Comparison of ENCODE assay signal across 15 cellular contexts in genomic region chr4:173039617-173040176, GRCh38.
DNase-seq lines count a peak whose midpoint lies in the region; ATAC-seq, FAIRE-seq and TF ChIP-seq lines count a peak whose summit lies in the region.
"Had no signal": no experiment of that assay in that cellular context is flagged by ENCODE, and none has a peak within 500 bp of the region (broad histone marks: within the 10 kb centered on the region; RNA-seq: fewer than 3 reads in every experiment).

No MANE protein-coding gene starts in this region.

- H2AFZ ChIP-seq in DND-41 (ENCODE audit: low read depth, low read length), result peak overlapping the region; percentile 38; the same call in 1 of the 2 replicates

- H3K27me3 Mint-ChIP-seq in activated T-cell treated with anti-CD3 and anti-CD28 coated beads, Interleukin-2, amount 50 U/mL, for 4 hours (ENCODE audit: low read depth), result peaks cover 14% of the 10 kb centered on the region

- no peaks in the 10 kb centered on the region for H3K9me3 Mint-ChIP-seq in activated T-cell treated with anti-CD3 and anti-CD28 coated beads, Interleukin-2, amount 50 U/mL, for 4 hours
- H3K9me3 Mint-ChIP-seq: activated naive CD8-positive, alpha-beta T cell treated with anti-CD3 and anti-CD28 coated beads, Interleukin-2, amount 10 ng/mL, durations not matched to agents 7 days and 5 days had no signal

- H3K36me3 ChIP-seq in DND-41 (ENCODE audit: insufficient read depth, low read length) (no peaks in the 10 kb centered on the region), adipocyte (ENCODE audit: control insufficient read depth, insufficient read depth, low read length, severe bottlenecking) (no peaks in the 10 kb centered on the region), pancreas (no peaks in the 10 kb centered on the region)
- H3K36me3 ChIP-seq: thyroid gland had no signal

- no peak for TF ChIP-seq CTCF in DND-41 (IDR thresholded peaks at IDR 0.05; ENCODE audit: borderline replicate concordance, extremely low read depth, low read length, poor library complexity, severe bottlenecking)
- TF ChIP-seq CTCF in pancreas (IDR thresholded peaks at IDR 0.05), result no peak
- no peak for TF ChIP-seq CTCF in coronary artery (IDR thresholded peaks at IDR 0.05)

- intact Hi-C loops in pancreas (cut with DNase I), result no loop called here

- H3K27ac ChIP-seq in DND-41 (ENCODE audit: low read length) (no peak overlapping the region), pancreas (peak overlapping the region; percentile 49 to 79 (median 68)), coronary artery (no peak overlapping the region)
- H3K27ac ChIP-seq: RWPE1, thyroid gland had no signal

- H3K9me3 ChIP-seq in DND-41 (ENCODE audit: insufficient read depth, low read length, severe bottlenecking) (no peaks in the 10 kb centered on the region), adipocyte (ENCODE audit: control insufficient read depth, low read length) (no peaks in the 10 kb centered on the region), pancreas (no peaks in the 10 kb centered on the region)
- H3K9me3 ChIP-seq: thyroid gland had no signal

- FAIRE-seq in pancreas (lab: Jason Lieb, UNC), result no peak
- FAIRE-seq: colon had no signal

- H3K27me3 ChIP-seq in DND-41 (ENCODE audit: insufficient read depth, low read length, poor library complexity), result no peaks in the 10 kb centered on the region
- no peaks in the 10 kb centered on the region for H3K27me3 ChIP-seq in adipocyte (replicated peaks; ENCODE audit: control insufficient read depth, insufficient read depth, low read length)
- H3K27me3 ChIP-seq in pancreas, result no peaks in the 10 kb centered on the region
- H3K27me3 ChIP-seq: thyroid gland had no signal

- peaks cover 8% of the 10 kb centered on the region for H3K4me1 ChIP-seq in DND-41 (ENCODE audit: insufficient read depth, low read length)
- H3K4me1 ChIP-seq in adipocyte (ENCODE audit: control insufficient read depth, insufficient read depth, low read length), result peaks cover 10% of the 10 kb centered on the region
- peaks cover 13 to 33% (median 27%) of the 10 kb centered on the region in 3 donors for H3K4me1 ChIP-seq in pancreas

- no peak overlapping the region for H3K4me3 Mint-ChIP-seq in activated T-cell treated with anti-CD3 and anti-CD28 coated beads, Interleukin-2, amount 50 U/mL, for 4 hours
- H3K4me3 Mint-ChIP-seq: activated CD8-positive, alpha-beta memory T cell treated with anti-CD3 and anti-CD28 coated beads, Interleukin-2, amount 10 ng/mL, durations not matched to agents 7 days and 5 days; activated naive CD8-positive, alpha-beta T cell treated with anti-CD3 and anti-CD28 coated beads, Interleukin-2, amount 10 ng/mL, durations not matched to agents 7 days and 5 days had no signal

- 4% methylated on average over 3 of the region's 3 CpGs for WGBS in pancreas, 2 donors

- DNase-seq in DND-41 (no peak), adipocyte (ENCODE audit: low read depth) (no peak), pancreas (peak in 2 of 6 donors; percentile 21 to 26), coronary artery (ENCODE audit: low spot score) (no peak), germinal center (ENCODE audit: low spot score) (no peak)
- DNase-seq in activated CD8-positive, alpha-beta memory T cell treated with anti-CD3 and anti-CD28 coated beads, Interleukin-2, amount 50 U/mL, for 48 hours, result no peak
- no peak for DNase-seq in activated T-cell treated with anti-CD3 and anti-CD28 coated beads, Interleukin-2, amount 50 U/mL, for 4 hours
- DNase-seq: activated CD8-positive, alpha-beta memory T cell treated with anti-CD3 and anti-CD28 coated beads, Interleukin-2, amount 10 ng/mL, durations not matched to agents 7 days and 5 days; activated naive CD8-positive, alpha-beta T cell treated with anti-CD3 and anti-CD28 coated beads, Interleukin-2, amount 10 ng/mL, durations not matched to agents 7 days and 5 days; GOT3; NCI-H2081 treated with DMSO at 0.1 percent for 48 hours had no signal

- H3K36me3 Mint-ChIP-seq in activated T-cell treated with anti-CD3 and anti-CD28 coated beads, Interleukin-2, amount 50 U/mL, for 4 hours (ENCODE audit: insufficient read depth), result no peaks in the 10 kb centered on the region
- H3K36me3 Mint-ChIP-seq: activated CD8-positive, alpha-beta memory T cell treated with anti-CD3 and anti-CD28 coated beads, Interleukin-2, amount 10 ng/mL, durations not matched to agents 7 days and 5 days; activated naive CD8-positive, alpha-beta T cell treated with anti-CD3 and anti-CD28 coated beads, Interleukin-2, amount 10 ng/mL, durations not matched to agents 7 days and 5 days had no signal

- H3K4me1 Mint-ChIP-seq in activated T-cell treated with anti-CD3 and anti-CD28 coated beads, Interleukin-2, amount 50 U/mL, for 4 hours (ENCODE audit: low read depth), result no peaks in the 10 kb centered on the region
- H3K4me1 Mint-ChIP-seq: activated CD8-positive, alpha-beta memory T cell treated with anti-CD3 and anti-CD28 coated beads, Interleukin-2, amount 10 ng/mL, durations not matched to agents 7 days and 5 days; activated naive CD8-positive, alpha-beta T cell treated with anti-CD3 and anti-CD28 coated beads, Interleukin-2, amount 10 ng/mL, durations not matched to agents 7 days and 5 days had no signal

- H3K79me2 ChIP-seq in DND-41 (ENCODE audit: insufficient read depth, low read length), result no peaks in the 10 kb centered on the region

- H3K4me3 ChIP-seq in DND-41 (ENCODE audit: low read depth in 1 of 2, low read length in 2 of 2) (no peak overlapping the region), adipocyte (ENCODE audit: low read length) (peak overlapping the region; percentile 16), pancreas (peak overlapping the region in 1 of 4 donors; percentile 5), coronary artery (no peak overlapping the region)
- H3K4me3 ChIP-seq: thyroid gland had no signal

- ATAC-seq in DND-41 (ENCODE audit: insufficient read depth, low read depth) (no peak), HG03432 (IDR thresholded peaks at IDR 0.05; ENCODE audit: unreplicated experiment) (peak; percentile 13), pancreas (peak; percentile 69 to 86 (median 82))
- ATAC-seq in activated T-cell treated with anti-CD3 and anti-CD28 coated beads, Interleukin-2, amount 50 U/mL, for 4 hours, result no peak
- ATAC-seq: activated CD8-positive, alpha-beta memory T cell treated with anti-CD3 and anti-CD28 coated beads, Interleukin-2, amount 10 ng/mL, durations not matched to agents 7 days and 5 days had no signal

- H3K4me2 ChIP-seq in DND-41 (ENCODE audit: insufficient read depth, low read length), result no peak overlapping the region

- H4K20me1 ChIP-seq in DND-41 (ENCODE audit: insufficient read depth, low read length), result no peaks in the 10 kb centered on the region

- H3K9ac ChIP-seq in DND-41 (ENCODE audit: low read depth, low read length), result no peak overlapping the region
- no peak overlapping the region for H3K9ac ChIP-seq in adipocyte (ENCODE audit: low read length)

Comparison
In these comparisons a context has a peak if more than half of its experiments do, and no peak if none do; other contexts are left out.
1. ATAC-seq: peak in HG03432 (single experiment) and pancreas (4 of 4); none in DND-41 (single experiment) and activated T-cell treated with anti-CD3 and anti-CD28 coated beads, Interleukin-2, amount 50 U/mL, for 4 hours (0 of 2).
2. H3K27ac ChIP-seq: peak in pancreas (4 of 4); none in DND-41 (single experiment) and coronary artery (0 of 2).